Comparison of ENCODE assay signal across 8 cellular contexts in the genomic region with DNA sequence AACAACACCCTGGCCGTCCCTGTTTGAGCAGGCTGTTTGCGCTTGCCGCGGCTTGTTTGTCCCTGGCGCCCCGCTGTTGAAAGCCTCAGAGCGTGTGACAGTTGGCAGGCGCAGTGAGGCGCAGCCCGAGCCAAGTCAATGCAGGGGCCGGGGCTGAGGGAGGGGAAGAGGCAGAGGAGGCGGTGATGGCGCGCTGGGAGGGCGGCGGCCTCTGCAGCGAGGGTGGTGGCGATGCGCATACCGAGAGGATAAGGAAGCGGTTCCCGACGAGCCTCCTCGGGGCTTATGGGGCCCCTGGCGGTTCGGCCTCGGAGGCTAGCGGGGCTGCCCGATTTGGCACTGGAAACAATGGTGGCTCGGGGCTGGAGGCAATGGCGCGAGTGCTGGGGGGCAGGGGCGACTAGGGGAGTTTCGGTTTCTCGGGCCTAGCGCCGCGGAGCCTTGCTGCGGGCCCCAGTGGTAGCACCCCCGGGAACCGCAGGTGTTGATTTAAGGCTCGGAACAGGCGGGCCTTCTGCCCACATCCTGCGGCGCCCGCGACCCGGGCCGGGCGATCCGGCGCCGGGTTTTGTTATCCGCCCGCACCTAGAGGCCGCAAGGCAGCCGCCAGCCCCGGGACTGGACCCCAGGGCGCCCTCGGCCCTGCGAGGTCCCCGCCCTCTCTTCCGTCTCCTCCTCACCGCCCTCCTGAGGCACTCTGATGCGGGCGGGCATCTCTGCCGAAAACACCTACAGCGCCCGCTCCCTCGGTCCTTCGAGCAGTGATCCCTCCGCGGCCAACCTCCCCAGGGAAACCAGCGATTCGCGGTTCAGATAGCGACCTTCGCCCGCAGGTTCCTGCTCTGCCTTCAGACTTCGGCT. TPM values are rescaled to one million over a fixed set of nuclear protein-coding genes. Genes with fewer than 3 reads are reported as not detected.
DNase-seq lines count a peak whose midpoint lies in the region; ATAC-seq and TF ChIP-seq lines count a peak whose summit lies in the region.

No MANE protein-coding gene starts in this region.

- no peaks in the 10 kb centered on the region for H3K36me3 Mint-ChIP-seq in IgD-negative memory B cell

- peak; percentile 94 for TF ChIP-seq POLR2A in erythroblast (IDR thresholded peaks at IDR 0.05; ENCODE audit: low read length)

- H3K27ac Mint-ChIP-seq in IgD-negative memory B cell, result peak overlapping the region; percentile 97 to 99 (median 97)

- H3K9ac ChIP-seq in mucosa of rectum (ENCODE audit: low read depth in 1 of 2, low read length in 2 of 2), result peak overlapping the region; percentile 87 to 88

- H3K27ac ChIP-seq in mucosa of rectum (ENCODE audit: low read depth in 2 of 2, low read length in 2 of 2), result peak overlapping the region; percentile 98

- DNase-seq in DMS114 treated with DMSO at 0.1 percent for 48 hours (lab: John Stamatoyannopoulos, UW; ENCODE audit: unreplicated experiment), result peak; percentile 70
- peak; percentile 97 for DNase-seq in OCI-M1 (lab: John Stamatoyannopoulos, UW)
- DNase-seq in activated T-cell treated with anti-CD3 and anti-CD28 coated beads, Interleukin-2, amount 50 U/mL, for 1 hour, result peak; percentile 95
- DNase-seq in erythroblast (lab: John Stamatoyannopoulos, UW), result peak; percentile 95 to 97
- DNase-seq in stimulated activated CD8-positive, alpha-beta memory T cell treated with anti-CD3 and anti-CD28 coated beads, Interleukin-4, amount 100 ng/mL, for 4 hours (ENCODE audit: low read depth in 2 of 2, low spot score in 1 of 2), result peak; percentile 71 to 83

- H3K4me1 ChIP-seq in mucosa of rectum (ENCODE audit: control insufficient read depth in 2 of 2, insufficient read depth in 2 of 2, low read length in 2 of 2), result peaks cover 16 to 28% of the 10 kb centered on the region in 2 donors

- H3K36me3 ChIP-seq in mucosa of rectum (ENCODE audit: control insufficient read depth in 2 of 2, insufficient read depth in 2 of 2, low read length in 2 of 2), result no peaks in the 10 kb centered on the region

- H3K4me3 Mint-ChIP-seq in IgD-negative memory B cell, result peak overlapping the region; percentile 91 to 94 (median 94)

- no peaks in the 10 kb centered on the region for H3K9me3 Mint-ChIP-seq in IgD-negative memory B cell

- H3K4me3 ChIP-seq in mucosa of rectum (ENCODE audit: low read length in 2 of 2), result peak overlapping the region; percentile 91 to 92

- H3K9me3 ChIP-seq in mucosa of rectum (ENCODE audit: control insufficient read depth in 2 of 2, low read length in 2 of 2), result no peaks in the 10 kb centered on the region

- H3K27me3 ChIP-seq in mucosa of rectum (ENCODE audit: control insufficient read depth in 2 of 2, insufficient read depth in 2 of 2, low read length in 2 of 2), result no peaks in the 10 kb centered on the region

- peak; percentile 57 for ATAC-seq in GM21576 (IDR thresholded peaks at IDR 0.05; ENCODE audit: unreplicated experiment)

- no peaks in the 10 kb centered on the region for H3K27me3 Mint-ChIP-seq in IgD-negative memory B cell

- H3K4me1 Mint-ChIP-seq in IgD-negative memory B cell, result peaks cover 36 to 57% (median 53%) of the 10 kb centered on the region in 3 donors

RNA-seq across cellular contexts. Expression of gene LNPEP, which starts 1.0 kb away (rescaled TPM):
- polyA plus RNA-seq in IgD-negative memory B cell, result 20.1 TPM

RNA-seq across cellular contexts. Expression of gene ERAP2, which starts 58.6 kb away (rescaled TPM):
- 87.4 TPM for polyA plus RNA-seq in IgD-negative memory B cell

Comparison
In these comparisons a context has a peak if more than half of its experiments do, and no peak if none do; other contexts are left out.
1. Peak in every context shown above with its lines: DNase-seq, ATAC-seq, H3K4me3 ChIP-seq and H3K27ac ChIP-seq.